ENCODE assay signal across 6 cellular contexts in the genomic region with DNA sequence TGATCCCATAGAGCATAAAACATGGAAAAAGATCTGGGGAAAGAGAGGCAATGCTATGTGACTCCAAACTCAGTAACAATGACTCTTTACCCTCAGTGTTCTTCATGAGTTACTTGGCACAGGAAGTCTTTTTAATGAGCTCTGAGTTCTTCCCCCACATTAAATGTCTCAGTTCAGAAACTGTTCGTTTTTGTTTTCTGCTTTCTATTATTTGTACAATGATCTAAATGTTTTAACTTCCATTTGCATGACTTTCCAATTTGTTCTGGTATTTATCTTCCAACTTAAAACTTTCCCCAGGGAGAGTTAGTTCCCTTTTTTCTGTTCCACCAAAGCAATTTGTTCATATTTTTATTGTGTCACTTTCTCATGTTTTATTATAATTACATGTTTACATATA.
"Had no signal": no experiment of that assay in that cellular context is flagged by ENCODE, and none has a peak within 500 bp of the region (broad histone marks: within the 10 kb centered on the region; RNA-seq: fewer than 3 reads in every experiment).

No MANE protein-coding gene starts in this region.

- DNase-seq: H9, HCEC 1CT, IMR-90, KG1 had no signal

- H3K4me3 ChIP-seq: GM23338, K562 had no signal

- ATAC-seq: GM23338, K562 had no signal
